In genomic region chr6:4732691-4733315, GRCh38 we compare ENCODE assay signal across 8 cellular contexts. TPM values are rescaled to one million over a fixed set of nuclear protein-coding genes. Genes with fewer than 3 reads are reported as not detected.
DNase-seq lines count a peak whose midpoint lies in the region; ATAC-seq and TF ChIP-seq lines count a peak whose summit lies in the region.

No MANE protein-coding gene starts in this region.

- H3K4me3 Mint-ChIP-seq in naive thymus-derived CD4-positive, alpha-beta T cell: peak overlapping the region in 4 of 10 donors; percentile 29 to 68 (median 47)
- no peak overlapping the region for H3K4me3 Mint-ChIP-seq in type B pancreatic cell

- no peak overlapping the region for H3K27ac ChIP-seq in body of pancreas
- H3K27ac ChIP-seq in upper lobe of right lung: no peak overlapping the region
- H3K27ac ChIP-seq in naive thymus-derived CD4-positive, alpha-beta T cell (ENCODE audit: low read depth, low read length): no peak overlapping the region

- no peak for TF ChIP-seq POLR2A in body of pancreas (IDR thresholded peaks at IDR 0.05)

- H3K27me3 ChIP-seq in body of pancreas (no peaks in the 10 kb centered on the region), kidney epithelial cell (ENCODE audit: control insufficient read depth, insufficient read depth, low read length) (no peaks in the 10 kb centered on the region), upper lobe of right lung (peaks cover 6% of the 10 kb centered on the region)
- H3K27me3 ChIP-seq in naive thymus-derived CD4-positive, alpha-beta T cell (ENCODE audit: control insufficient read depth in 2 of 2, insufficient read depth in 2 of 2, low read length in 2 of 2): no peaks in the 10 kb centered on the region

- H3K36me3 ChIP-seq in body of pancreas (replicated peaks in 1 of 2; ENCODE audit: insufficient read depth in 1 of 2, low read depth in 2 of 2) (no peaks in the 10 kb centered on the region), kidney epithelial cell (ENCODE audit: control insufficient read depth, insufficient read depth, low read length) (no peaks in the 10 kb centered on the region), upper lobe of right lung (no peaks in the 10 kb centered on the region)
- no peaks in the 10 kb centered on the region for H3K36me3 ChIP-seq in naive thymus-derived CD4-positive, alpha-beta T cell (ENCODE audit: control insufficient read depth in 2 of 3, insufficient read depth in 3 of 3, low read length in 3 of 3)

- peak; percentile 67 for ATAC-seq in Right ventricle myocardium inferior
- ATAC-seq in body of pancreas: peak; percentile 40
- peak; percentile 66 for ATAC-seq in upper lobe of right lung
- no peak for ATAC-seq in naive thymus-derived CD4-positive, alpha-beta T cell
- ATAC-seq in HG03196 (IDR thresholded peaks at IDR 0.05; ENCODE audit: unreplicated experiment): no peak

- CTCF ChIA-PET in naive thymus-derived CD4-positive, alpha-beta T cell (lab: Charles Lee): no interaction called here

- intact Hi-C loops in Right ventricle myocardium inferior (cut with DNase I): no loop called here
- intact Hi-C loops in cardiac septum (cut with DNase I): no loop called here
- intact Hi-C loops in body of pancreas (cut with DNase I): no loop called here
- intact Hi-C loops in upper lobe of right lung (cut with DNase I): no loop called here
- intact Hi-C loops in naive thymus-derived CD4-positive, alpha-beta T cell (cut with micrococcal nuclease): no loop called here

- no peak overlapping the region for H3K27ac Mint-ChIP-seq in naive thymus-derived CD4-positive, alpha-beta T cell
- no peak overlapping the region for H3K27ac Mint-ChIP-seq in type B pancreatic cell

- TF ChIP-seq CTCF in body of pancreas (IDR thresholded peaks at IDR 0.05) (no peak), kidney epithelial cell (IDR thresholded peaks at IDR 0.05; ENCODE audit: insufficient read depth, low read length, poor library complexity, severe bottlenecking) (no peak), upper lobe of right lung (IDR thresholded peaks at IDR 0.05) (no peak), type B pancreatic cell (conservative IDR thresholded peaks at IDR 0.05) (no peak)

- peak; percentile 70 for DNase-seq in Right ventricle myocardium inferior (ENCODE audit: missing footprints)
- DNase-seq in cardiac septum (ENCODE audit: low spot score): no peak
- peak; percentile 20 to 47 (median 30) for DNase-seq in body of pancreas
- DNase-seq in kidney epithelial cell (ENCODE audit: low read depth): peak; percentile 88
- DNase-seq in upper lobe of right lung: no peak
- no peak for DNase-seq in naive thymus-derived CD4-positive, alpha-beta T cell
- DNase-seq in type B pancreatic cell (ENCODE audit: extremely low spot score, unreplicated experiment): no peak

- peaks cover 3 to 30% (median 14%) of the 10 kb centered on the region in 5 donors for H3K27me3 Mint-ChIP-seq in naive thymus-derived CD4-positive, alpha-beta T cell
- H3K27me3 Mint-ChIP-seq in type B pancreatic cell: no peaks in the 10 kb centered on the region

- H3K4me1 ChIP-seq in body of pancreas (no peaks in the 10 kb centered on the region), upper lobe of right lung (no peaks in the 10 kb centered on the region)
- no peaks in the 10 kb centered on the region for H3K4me1 ChIP-seq in naive thymus-derived CD4-positive, alpha-beta T cell (ENCODE audit: control insufficient read depth in 2 of 2, insufficient read depth in 2 of 2, low read length in 2 of 2)

- H3K4me3 ChIP-seq in body of pancreas: no peak overlapping the region
- H3K4me3 ChIP-seq in kidney epithelial cell (ENCODE audit: low read depth, low read length): no peak overlapping the region
- peak overlapping the region; percentile 16 for H3K4me3 ChIP-seq in upper lobe of right lung
- H3K4me3 ChIP-seq in naive thymus-derived CD4-positive, alpha-beta T cell (ENCODE audit: low read length): no peak overlapping the region

- peaks cover 0 to 15% (median 5%) of the 10 kb centered on the region in 7 donors for H3K4me1 Mint-ChIP-seq in naive thymus-derived CD4-positive, alpha-beta T cell
- H3K4me1 Mint-ChIP-seq in type B pancreatic cell (ENCODE audit: unreplicated experiment): peaks cover 22% of the 10 kb centered on the region

- POLR2A ChIA-PET in naive thymus-derived CD4-positive, alpha-beta T cell (lab: Charles Lee): no interaction called here

- no peaks in the 10 kb centered on the region for H3K36me3 Mint-ChIP-seq in naive thymus-derived CD4-positive, alpha-beta T cell
- no peaks in the 10 kb centered on the region for H3K36me3 Mint-ChIP-seq in type B pancreatic cell

- no peaks in the 10 kb centered on the region for H3K9me3 ChIP-seq in body of pancreas
- H3K9me3 ChIP-seq in upper lobe of right lung: no peaks in the 10 kb centered on the region
- H3K9me3 ChIP-seq in naive thymus-derived CD4-positive, alpha-beta T cell (ENCODE audit: control insufficient read depth in 2 of 3, low read length in 3 of 3): no peaks in the 10 kb centered on the region

- WGBS in body of pancreas, 2 donors: 29 to 34% methylated on average over 10 of the region's 10 CpGs

- peaks cover 0 to 1% (median 0%) of the 10 kb centered on the region in 11 donors for H3K9me3 Mint-ChIP-seq in naive thymus-derived CD4-positive, alpha-beta T cell
- no peaks in the 10 kb centered on the region for H3K9me3 Mint-ChIP-seq in type B pancreatic cell

RNA-seq across cellular contexts. Expression of gene CDYL, which starts 43.4 kb away (rescaled TPM):
- 32.1 TPM for total RNA-seq in Right ventricle myocardium inferior
- 36.3 TPM for total RNA-seq in cardiac septum
- total RNA-seq in body of pancreas: 1 to 10 TPM; 6.6 to 8.0 TPM
- 45.8 and 46.7 TPM in 2 replicates for total RNA-seq in kidney epithelial cell
- 40.8 TPM for total RNA-seq in upper lobe of right lung
- 10 to 100 TPM; 25.5 to 43.3 (median 35.1) TPM for total RNA-seq in naive thymus-derived CD4-positive, alpha-beta T cell
- polyA plus RNA-seq in naive thymus-derived CD4-positive, alpha-beta T cell: 1 to 10 TPM; 3.6 to 4.2 TPM
- total RNA-seq in type B pancreatic cell (ENCODE audit: low replicate concordance): 74.1 and 82.2 TPM in 2 replicates

Comparison
In these comparisons a context has a peak if more than half of its experiments do, and no peak if none do; other contexts are left out.
1. DNase-seq: peak in Right ventricle myocardium inferior (single experiment), body of pancreas (4 of 4) and kidney epithelial cell (single experiment); none in cardiac septum (single experiment), upper lobe of right lung (single experiment), naive thymus-derived CD4-positive, alpha-beta T cell (0 of 9) and type B pancreatic cell (single experiment).
2. ATAC-seq: peak in Right ventricle myocardium inferior (single experiment), body of pancreas (single experiment) and upper lobe of right lung (single experiment); none in naive thymus-derived CD4-positive, alpha-beta T cell (single experiment) and HG03196 (single experiment).